Comparison of ENCODE assay signal across 1 cellular context in genomic region chr2:8132371-8132831, GRCh38.
A peak's percentile ranks its signal among the peaks of the same experiment; 100 is the strongest.
TF ChIP-seq lines count a peak whose summit lies in the region.

No MANE protein-coding gene starts in this region.

TF ChIP-seq in liver, 16 proteins besides CTCF, POLR2A, EP300 and RAD21 (continued from another document):
- peak; percentile 56 for TF ChIP-seq REST (IDR thresholded peaks at IDR 0.05)
- no peak for TF ChIP-seq HNF4G (IDR thresholded peaks at IDR 0.05)
- peak; percentile 45 to 53 for TF ChIP-seq RXRA (IDR thresholded peaks at IDR 0.05)
- TF ChIP-seq ATF3 (IDR thresholded peaks at IDR 0.05): no peak
- no peak for TF ChIP-seq TAF1 (conservative IDR thresholded peaks at IDR 0.05)
- TF ChIP-seq GABPA (IDR thresholded peaks at IDR 0.05 in 1 of 2, conservative IDR thresholded peaks at IDR 0.05 in 1 of 2): no peak
